ENCODE assay signal across 8 cellular contexts in genomic region chr10:114767101-114767588, GRCh38. TPM values are rescaled to one million over a fixed set of nuclear protein-coding genes. Genes with fewer than 3 reads are reported as not detected.
A peak's percentile ranks its signal among the peaks of the same experiment; 100 is the strongest.
DNase-seq lines count a peak whose midpoint lies in the region; TF ChIP-seq lines count a peak whose summit lies in the region.

No MANE protein-coding gene starts in this region.

- H3K9me3 ChIP-seq in BLaER1 (no peaks in the 10 kb centered on the region), MM.1S (replicated peaks; ENCODE audit: insufficient read depth, low read length) (no peaks in the 10 kb centered on the region), colonic mucosa (no peaks in the 10 kb centered on the region), mesodermal cell (ENCODE audit: control insufficient read depth, low read length) (no peaks in the 10 kb centered on the region)

- DNase-seq in MM.1S (no peak), colonic mucosa (no peak), NCI-H187 (lab: John Stamatoyannopoulos, UW) (no peak), medulla oblongata (ENCODE audit: extremely low spot score) (no peak), DMS153 treated with DMSO at 0.1 percent for 48 hours (lab: John Stamatoyannopoulos, UW; ENCODE audit: unreplicated experiment) (no peak), posterior vena cava (ENCODE audit: low spot score) (no peak)

- intact Hi-C loops in colonic mucosa (cut with DNase I) (loop anchor here (10.0 kb wide), 1 partner anchor 52 kb away; no protein-coding TSS in a partner anchor), posterior vena cava (cut with DNase I) (no loop called here)

- H3K9me2 ChIP-seq in MM.1S (replicated peaks; ENCODE audit: insufficient read depth, low read length), result no peaks in the 10 kb centered on the region

- H3K27ac ChIP-seq in BLaER1 (no peak overlapping the region), MM.1S (ENCODE audit: low read length) (no peak overlapping the region), colonic mucosa (no peak overlapping the region), mesodermal cell (ENCODE audit: low read depth, low read length, severe bottlenecking) (no peak overlapping the region)

- peaks cover 8% of the 10 kb centered on the region; the same call in 1 of the 2 replicates for H3K79me2 ChIP-seq in MM.1S (ENCODE audit: low read length)

- 0 out of 2 replicates have a peak, but pooled peaks cover 5% of the 10 kb centered on the region for H4K20me1 ChIP-seq in BLaER1
- H4K20me1 ChIP-seq in MM.1S (ENCODE audit: insufficient read depth, low read length), result no peaks in the 10 kb centered on the region

- TF ChIP-seq CTCF in MM.1S (IDR thresholded peaks at IDR 0.05; ENCODE audit: low read length) (no peak), colonic mucosa (IDR thresholded peaks at IDR 0.05) (no peak)

- H3K27me3 ChIP-seq in BLaER1 (peaks cover 45% of the 10 kb centered on the region), MM.1S (replicated peaks; ENCODE audit: insufficient read depth, low read length) (no peaks in the 10 kb centered on the region), colonic mucosa (no peaks in the 10 kb centered on the region)

- H3K9ac ChIP-seq in BLaER1, result no peak overlapping the region
- H3K9ac ChIP-seq in MM.1S (ENCODE audit: low read length), result peak overlapping the region; percentile 20; the same call in 1 of the 2 replicates
- H3K9ac ChIP-seq in colonic mucosa (ENCODE audit: low read depth in 2 of 2, low read length in 2 of 2), result peak overlapping the region; percentile 28 to 65

- H3K4me1 ChIP-seq in BLaER1 (peaks cover 5% of the 10 kb centered on the region; the same call in 1 of the 2 replicates), MM.1S (ENCODE audit: low read length) (peaks cover 7% of the 10 kb centered on the region; the same call in 1 of the 2 replicates), colonic mucosa (no peaks in the 10 kb centered on the region), mesodermal cell (ENCODE audit: control insufficient read depth, insufficient read depth, low read length, poor library complexity, severe bottlenecking) (no peaks in the 10 kb centered on the region)

- WGBS in mesodermal cell (ENCODE audit: insufficient coverage in 2 of 2), 2 experiments, result 51 to 55% methylated on average over 7 to 8 of the region's 8 CpGs

- peaks cover 9% of the 10 kb centered on the region; the same call in 1 of the 2 replicates for H3F3A ChIP-seq in MM.1S (ENCODE audit: insufficient read depth, low read length)

- H3K4me3 ChIP-seq in BLaER1 (peak overlapping the region; percentile 59), MM.1S (ENCODE audit: low read length) (peak overlapping the region; percentile 80), colonic mucosa (peak overlapping the region; percentile 68), mesodermal cell (ENCODE audit: extremely low read depth, insufficient read depth, low read length, poor library complexity, severe bottlenecking) (peak overlapping the region; percentile 37)

- H3K4me2 ChIP-seq in BLaER1 (peak overlapping the region; percentile 80), MM.1S (ENCODE audit: low read depth, low read length) (peak overlapping the region; percentile 67)

- H2AFZ ChIP-seq in MM.1S (ENCODE audit: low read length), result peak overlapping the region; percentile 52

- H3K36me3 ChIP-seq in BLaER1 (no peaks in the 10 kb centered on the region), MM.1S (replicated peaks; ENCODE audit: insufficient read depth, low read length) (no peaks in the 10 kb centered on the region), colonic mucosa (no peaks in the 10 kb centered on the region), mesodermal cell (ENCODE audit: control insufficient read depth, insufficient read depth, low read length) (no peaks in the 10 kb centered on the region)

RNA-seq across cellular contexts. Expression of gene FHIP2A, which starts 54.4 kb away (rescaled TPM):
- total RNA-seq in colonic mucosa (10 to 100 TPM; 11.3 to 16.6 TPM), posterior vena cava (10 to 100 TPM; 34.1 to 38.1 TPM)
- polyA plus RNA-seq in mesodermal cell (2013, experiment 1 of 2), result 16.3 TPM
- 15.6 TPM for polyA plus RNA-seq in mesodermal cell (2013, experiment 2 of 2)
